Comparison of ENCODE assay signal across 24 cellular contexts in genomic region chr10:29332061-29332760, GRCh38. TPM values are rescaled to one million over a fixed set of nuclear protein-coding genes. Genes with fewer than 3 reads are reported as not detected.
A peak's percentile ranks its signal among the peaks of the same experiment; 100 is the strongest.
DNase-seq lines count a peak whose midpoint lies in the region; ATAC-seq, FAIRE-seq and TF ChIP-seq lines count a peak whose summit lies in the region.
"Had no signal": no experiment of that assay in that cellular context is flagged by ENCODE, and none has a peak within 500 bp of the region (broad histone marks: within the 10 kb centered on the region; RNA-seq: fewer than 3 reads in every experiment).

No MANE protein-coding gene starts in this region.

- TF ChIP-seq EP300 in HepG2 (IDR thresholded peaks at IDR 0.05; ENCODE audit: low read depth in 2 of 2, low read length in 2 of 2) (no peak), HepG2 (CRISPR knock-in tag; IDR thresholded peaks at IDR 0.05; ENCODE audit: borderline replicate concordance) (no peak)

- H2AFZ ChIP-seq in HepG2 (ENCODE audit: low read length) = no peak overlapping the region

- CTCF ChIA-PET in HepG2 (lab: Yijun Ruan, JAX; ENCODE audit: low intra/inter-chr PET ratio, low total read pairs) = interaction anchor here (1.1 kb wide), 1 partner anchor 29 kb away, joined by 3 read pairs; no protein-coding TSS in a partner anchor

- no peak for TF ChIP-seq POLR2A in HepG2 (IDR thresholded peaks at IDR 0.05; ENCODE audit: insufficient read depth in 1 of 2, low read depth in 2 of 2, low read length in 2 of 2)

- no peak for TF ChIP-seq RAD21 in HepG2 (CRISPR knock-in tag; IDR thresholded peaks at IDR 0.05)

- no peaks in the 10 kb centered on the region for H3K9me3 ChIP-seq in HepG2 (ENCODE audit: low read length)
- H3K9me3 ChIP-seq: Peyer's patch had no signal

- TF ChIP-seq CTCF in HepG2 (CRISPR knock-in tag; IDR thresholded peaks at IDR 0.05) = no peak

- peak; percentile 14 for DNase-seq in NCI-H2196 (lab: John Stamatoyannopoulos, UW; ENCODE audit: unreplicated experiment)
- no peak for DNase-seq in NCI-H2196 treated with DMSO at 0.1 percent for 48 hours (lab: John Stamatoyannopoulos, UW; ENCODE audit: unreplicated experiment)
- DNase-seq in NCI-H69 (lab: John Stamatoyannopoulos, UW) = peak; percentile 75
- DNase-seq in HepG2 (ENCODE audit: low spot score) = no peak
- DNase-seq in NCI-H446 (lab: John Stamatoyannopoulos, UW) = no peak
- no peak for DNase-seq in NCI-H146 treated with DMSO at 0.1 percent for 48 hours (lab: John Stamatoyannopoulos, UW; ENCODE audit: unreplicated experiment)
- DNase-seq: Calu3, Karpas-422, NCI-H1417, NCI-H1694 treated with DMSO at 0.1 percent for 48 hours, NCI-H2107, NCI-H226, NCI-H524, NCI-H82, Peyer's patch, SHP77 treated with DMSO at 0.1 percent for 48 hours had no signal

- no peaks in the 10 kb centered on the region for H4K20me1 ChIP-seq in HepG2 (ENCODE audit: insufficient read depth, low read length)

- no peaks in the 10 kb centered on the region for H3K36me3 ChIP-seq in HepG2 (replicated peaks in 1 of 2; ENCODE audit: control insufficient read depth in 1 of 2, insufficient read depth in 2 of 2, low read length in 2 of 2)
- H3K36me3 ChIP-seq: Peyer's patch had no signal

- POLR2A ChIA-PET in HepG2 (lab: Yijun Ruan, JAX) = interaction anchor here (0.9 to 1.4 kb wide), 2 partner anchors 13 kb away, joined by 3 read pairs; no protein-coding TSS in a partner anchor

- no peak for ATAC-seq in HepG2
- no peak for ATAC-seq in HG03571 (IDR thresholded peaks at IDR 0.05; ENCODE audit: unreplicated experiment)
- ATAC-seq in GM19467 (IDR thresholded peaks at IDR 0.05; ENCODE audit: unreplicated experiment) = no peak

- BruUV-seq in HepG2 (replicated peaks; lab: Mats Ljungman, UMichigan) = no TSS peak

- intact Hi-C loops in HepG2 (cut with micrococcal nuclease; ENCODE audit: unreplicated experiment) = no loop called here

- H3K9ac ChIP-seq in HepG2 (ENCODE audit: insufficient read depth, low read depth, low read length) = no peak overlapping the region

- no peak for FAIRE-seq in HepG2 (lab: Jason Lieb, UNC)
- FAIRE-seq: GM19239, H54 had no signal

- H3K27me3 ChIP-seq in HepG2 (ENCODE audit: control insufficient read depth in 1 of 2, insufficient read depth in 2 of 2, low read length in 2 of 2) = no peaks in the 10 kb centered on the region
- H3K27me3 ChIP-seq: Peyer's patch had no signal

- H3K79me2 ChIP-seq in HepG2 (ENCODE audit: insufficient read depth, low read length) = no peaks in the 10 kb centered on the region

- H3K4me3 ChIP-seq in HepG2 (replicated peaks in 1 of 3; ENCODE audit: insufficient read depth in 1 of 3, low read depth in 2 of 3, low read length in 3 of 3) = no peak overlapping the region
- H3K4me3 ChIP-seq: Peyer's patch had no signal

- in situ Hi-C loops in HepG2 (cut with HindIII; ENCODE audit: extremely low pct_ligation_motif_present, low pct_unique_long_range_greater_than_20kb) = no loop called here

- WGBS in HepG2 (ENCODE audit: low lambda C conversion rate) = 78% methylated on average over 4 of the region's 4 CpGs

- peak overlapping the region; percentile 2 for H3K27ac ChIP-seq in HepG2 (ENCODE audit: extremely low read length, insufficient read depth, low read length)
- H3K27ac ChIP-seq: Peyer's patch had no signal

- H3K4me2 ChIP-seq in HepG2 (ENCODE audit: low read depth, low read length) = peak overlapping the region; percentile 4; the same call in 1 of the 2 replicates

- H3K4me1 ChIP-seq in HepG2 (ENCODE audit: insufficient read depth, low read length) = peaks cover 77% of the 10 kb centered on the region
- H3K4me1 ChIP-seq: Peyer's patch had no signal

TF ChIP-seq in HepG2, 621 proteins besides CTCF, POLR2A, EP300 and RAD21:
- TF ChIP-seq RARG (CRISPR knock-in tag; IDR thresholded peaks at IDR 0.05; ENCODE audit: low read depth) (no peak), PRDM10 (CRISPR knock-in tag; IDR thresholded peaks at IDR 0.05; ENCODE audit: low read depth) (peak; percentile 91)

RNA-seq across cellular contexts. Expression of gene LYZL1, which starts 43.3 kb away (rescaled TPM):
- not detected in 2 replicates for total RNA-seq in HepG2 (2016; rRNA removed; fragmentation: Illumina TruSeq; extraction: Trizol)
- total RNA-seq in HepG2 (2016; cell fraction: cytosol; rRNA removed; fragmentation: Illumina TruSeq; extraction: Trizol; ENCODE audit: low read depth) = not detected in 2 replicates
- total RNA-seq in HepG2 (2016; cell fraction: insoluble cytoplasmic fraction; rRNA removed; fragmentation: Illumina TruSeq; extraction: Trizol) = not detected in 2 replicates
- not detected in 2 replicates for total RNA-seq in HepG2 (2016; cell fraction: membrane; rRNA removed; fragmentation: Illumina TruSeq; extraction: Trizol)
- not detected in 2 replicates for total RNA-seq in HepG2 (2016; cell fraction: nucleus; rRNA removed; fragmentation: Illumina TruSeq; extraction: Trizol)
- polyA plus RNA-seq in HepG2 (2011; rRNA removed) = not detected in 2 replicates
- not detected in 2 replicates for polyA plus RNA-seq in HepG2 (2011; cell fraction: cytosol; rRNA removed)
- not detected in 2 replicates for polyA plus RNA-seq in HepG2 (2011; cell fraction: nucleus; rRNA removed)
- polyA plus RNA-seq in HepG2 (2012) = not detected in 2 replicates
- not detected in 2 replicates for polyA plus RNA-seq in HepG2 (2016; cell fraction: cytosol; fragmentation: Illumina TruSeq; extraction: Trizol; ENCODE audit: low read depth)
- polyA plus RNA-seq in HepG2 (2016; cell fraction: insoluble cytoplasmic fraction; fragmentation: Illumina TruSeq; extraction: Trizol; ENCODE audit: low read depth) = not detected in 2 replicates
- not detected in 2 replicates for polyA plus RNA-seq in HepG2 (2016; cell fraction: membrane; fragmentation: Illumina TruSeq; extraction: Trizol; ENCODE audit: low read depth)
- not detected in 2 replicates for polyA plus RNA-seq in HepG2 (2016; cell fraction: nucleus; fragmentation: Illumina TruSeq; extraction: Trizol; ENCODE audit: insufficient read depth, low read depth)
- polyA minus RNA-seq in HepG2 (2011; rRNA and poly(A)+ RNA removed; ENCODE audit: low replicate concordance) = not detected in 2 replicates
- polyA minus RNA-seq in HepG2 (2011; cell fraction: cytosol; rRNA and poly(A)+ RNA removed) = not detected in 2 replicates
- not detected in 2 replicates for polyA minus RNA-seq in HepG2 (2011; cell fraction: nucleus; rRNA and poly(A)+ RNA removed)
- total RNA-seq: A172; Calu3; OCI-LY7; Peyer's patch; T-helper 1 cell treated with Interleukin-12 subunit alpha and Interleukin-12 subunit beta and Interleukin-4 antibody, amounts not matched to agents 30 ng/mL and 1 ng/mL, for 36 hours had no signal
- polyA plus RNA-seq: BJ had no signal

Comparison
In these comparisons a context has a peak if more than half of its experiments do, and no peak if none do; other contexts are left out.
1. DNase-seq: peak in NCI-H2196 (single experiment) and NCI-H69 (single experiment); none in NCI-H2196 treated with DMSO at 0.1 percent for 48 hours (single experiment), HepG2 (single experiment), NCI-H446 (0 of 2) and NCI-H146 treated with DMSO at 0.1 percent for 48 hours (single experiment).